Comparison of ENCODE assay signal across 10 cellular contexts in the genomic region with DNA sequence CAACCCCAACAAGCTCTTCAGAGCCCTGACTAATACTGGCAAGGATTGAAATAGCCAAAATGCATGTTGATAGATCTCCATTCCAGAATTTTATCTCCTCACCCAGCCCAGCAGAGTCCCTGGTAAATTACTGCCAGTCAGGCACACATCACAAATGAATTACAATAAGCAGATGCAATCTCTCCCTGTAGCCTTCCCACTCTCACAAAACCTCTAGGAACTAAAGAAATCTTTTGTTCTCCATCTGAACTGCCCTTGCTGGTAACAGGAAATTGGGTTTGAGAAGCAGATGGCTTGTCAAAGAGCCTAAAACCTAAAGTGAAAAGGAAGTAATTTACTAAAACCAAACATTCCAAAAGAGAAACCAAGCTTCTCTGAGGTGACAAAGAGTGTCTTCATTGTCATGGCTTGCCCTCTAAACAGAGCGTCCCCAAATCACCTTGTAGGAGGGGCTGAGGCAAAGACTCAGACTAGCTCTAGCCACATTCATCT. TPM values are rescaled to one million over a fixed set of nuclear protein-coding genes. Genes with fewer than 3 reads are reported as not detected.
A peak's percentile ranks its signal among the peaks of the same experiment; 100 is the strongest.
DNase-seq lines count a peak whose midpoint lies in the region; ATAC-seq, FAIRE-seq and TF ChIP-seq lines count a peak whose summit lies in the region.
"Had no signal": no experiment of that assay in that cellular context is flagged by ENCODE, and none has a peak within 500 bp of the region (broad histone marks: within the 10 kb centered on the region; RNA-seq: fewer than 3 reads in every experiment).

No MANE protein-coding gene starts in this region.

- ATAC-seq in HG03378 (IDR thresholded peaks at IDR 0.05; ENCODE audit: unreplicated experiment) (peak; percentile 53), natural killer cell (peak; percentile 56 to 70 (median 64)), GM21360 (IDR thresholded peaks at IDR 0.05; ENCODE audit: unreplicated experiment) (no peak)

- H3K4me3 Mint-ChIP-seq in activated T-helper 1 cell treated with anti-CD3 and anti-CD28 coated beads, Interleukin-12 subunit alpha, Interleukin-12 subunit beta, Interleukin-2, Interleukin-4 antibody, amounts not matched to agents 30 ng/mL and 10 ng/mL and 1 ng/mL, durations not matched to agents 14 hours and 24 hours and 36 hours = peak overlapping the region; percentile 19
- H3K4me3 Mint-ChIP-seq in natural killer cell = peak overlapping the region; percentile 25

- DNase-seq in GM18507 (ENCODE audit: extremely low spot score, insufficient read length, low read depth) (no peak), natural killer cell (no peak), epidermal melanocyte (ENCODE audit: insufficient read length, low spot score) (no peak), ascending aorta (ENCODE audit: low spot score in 2 of 2) (no peak)
- no peak for DNase-seq in activated T-helper 1 cell treated with anti-CD3 and anti-CD28 coated beads, Interleukin-12 subunit alpha, Interleukin-12 subunit beta, Interleukin-2, Interleukin-4 antibody, amounts not matched to agents 30 ng/mL and 10 ng/mL and 1 ng/mL, durations not matched to agents 14 hours and 24 hours and 36 hours (ENCODE audit: low spot score)
- DNase-seq in activated CD4-positive, alpha-beta T cell treated with anti-CD3 and anti-CD28 coated beads, Interleukin-2, amount 50 U/mL, for 48 hours = no peak

- peaks cover 20% of the 10 kb centered on the region for H3K4me1 Mint-ChIP-seq in activated T-helper 1 cell treated with anti-CD3 and anti-CD28 coated beads, Interleukin-12 subunit alpha, Interleukin-12 subunit beta, Interleukin-2, Interleukin-4 antibody, amounts not matched to agents 30 ng/mL and 10 ng/mL and 1 ng/mL, durations not matched to agents 14 hours and 24 hours and 36 hours (ENCODE audit: low read depth)
- peaks cover 23 to 25% of the 10 kb centered on the region in 2 donors for H3K4me1 Mint-ChIP-seq in natural killer cell

- no peaks in the 10 kb centered on the region for H3K4me1 ChIP-seq in ascending aorta

- peak; percentile 78 for FAIRE-seq in GM18507 (lab: Jason Lieb, UNC)

- H3K9me3 Mint-ChIP-seq in activated T-helper 1 cell treated with anti-CD3 and anti-CD28 coated beads, Interleukin-12 subunit alpha, Interleukin-12 subunit beta, Interleukin-2, Interleukin-4 antibody, amounts not matched to agents 30 ng/mL and 10 ng/mL and 1 ng/mL, durations not matched to agents 14 hours and 24 hours and 36 hours = no peaks in the 10 kb centered on the region
- H3K9me3 Mint-ChIP-seq in natural killer cell = no peaks in the 10 kb centered on the region
- H3K9me3 Mint-ChIP-seq: IgD-negative memory B cell had no signal

- no peaks in the 10 kb centered on the region for H3K27me3 Mint-ChIP-seq in activated T-helper 1 cell treated with anti-CD3 and anti-CD28 coated beads, Interleukin-12 subunit alpha, Interleukin-12 subunit beta, Interleukin-2, Interleukin-4 antibody, amounts not matched to agents 30 ng/mL and 10 ng/mL and 1 ng/mL, durations not matched to agents 14 hours and 24 hours and 36 hours (ENCODE audit: insufficient read depth)
- H3K27me3 Mint-ChIP-seq in natural killer cell (ENCODE audit: low read depth in 2 of 2) = no peaks in the 10 kb centered on the region
- H3K27me3 Mint-ChIP-seq: IgD-negative memory B cell had no signal

- no peak overlapping the region for H3K27ac ChIP-seq in ascending aorta

- peaks cover 3% of the 10 kb centered on the region for H3K36me3 Mint-ChIP-seq in activated T-helper 1 cell treated with anti-CD3 and anti-CD28 coated beads, Interleukin-12 subunit alpha, Interleukin-12 subunit beta, Interleukin-2, Interleukin-4 antibody, amounts not matched to agents 30 ng/mL and 10 ng/mL and 1 ng/mL, durations not matched to agents 14 hours and 24 hours and 36 hours (ENCODE audit: low read depth)
- no peaks in the 10 kb centered on the region for H3K36me3 Mint-ChIP-seq in natural killer cell

- H3K36me3 ChIP-seq in ascending aorta = no peaks in the 10 kb centered on the region

- no peak overlapping the region for H3K4me3 ChIP-seq in ascending aorta
- H3K4me3 ChIP-seq: smooth muscle cell had no signal

- H3K27ac Mint-ChIP-seq in activated T-helper 1 cell treated with anti-CD3 and anti-CD28 coated beads, Interleukin-12 subunit alpha, Interleukin-12 subunit beta, Interleukin-2, Interleukin-4 antibody, amounts not matched to agents 30 ng/mL and 10 ng/mL and 1 ng/mL, durations not matched to agents 14 hours and 24 hours and 36 hours = peak overlapping the region; percentile 82
- peak overlapping the region; percentile 76 to 77 for H3K27ac Mint-ChIP-seq in natural killer cell

- no peak for TF ChIP-seq CTCF in natural killer cell (IDR thresholded peaks at IDR 0.05)
- TF ChIP-seq CTCF in ascending aorta (IDR thresholded peaks at IDR 0.05) = no peak

- intact Hi-C loops in activated T-helper 1 cell treated with anti-CD3 and anti-CD28 coated beads, Interleukin-12 subunit alpha, Interleukin-12 subunit beta, Interleukin-2, Interleukin-4 antibody, amounts not matched to agents 30 ng/mL and 10 ng/mL and 1 ng/mL, durations not matched to agents 14 hours and 24 hours and 36 hours (cut with micrococcal nuclease) = loop anchor here (1.0 to 5.0 kb wide), 2 partner anchors 41 to 59 kb away; a partner anchor contains a TSS
- intact Hi-C loops in natural killer cell (cut with micrococcal nuclease) = no loop called here
- intact Hi-C loops in ascending aorta (cut with DNase I) = no loop called here

- no peaks in the 10 kb centered on the region for H3K9me3 ChIP-seq in ascending aorta

- no peaks in the 10 kb centered on the region for H3K27me3 ChIP-seq in ascending aorta

RNA-seq across cellular contexts. Expression of a gene that starts 59.5 kb away (rescaled TPM):
- 19.4 and 19.5 TPM in 2 replicates for total RNA-seq in activated T-helper 1 cell treated with anti-CD3 and anti-CD28 coated beads, Interleukin-12 subunit alpha, Interleukin-12 subunit beta, Interleukin-2, Interleukin-4 antibody, amounts not matched to agents 30 ng/mL and 10 ng/mL and 1 ng/mL, durations not matched to agents 14 hours and 24 hours and 36 hours
- total RNA-seq in natural killer cell (10 to 100 TPM; 27.4 to 39.8 (median 30.4) TPM), ascending aorta (44.1 TPM)
